13 cellular contexts compared by ENCODE assay signal in the genomic region with DNA sequence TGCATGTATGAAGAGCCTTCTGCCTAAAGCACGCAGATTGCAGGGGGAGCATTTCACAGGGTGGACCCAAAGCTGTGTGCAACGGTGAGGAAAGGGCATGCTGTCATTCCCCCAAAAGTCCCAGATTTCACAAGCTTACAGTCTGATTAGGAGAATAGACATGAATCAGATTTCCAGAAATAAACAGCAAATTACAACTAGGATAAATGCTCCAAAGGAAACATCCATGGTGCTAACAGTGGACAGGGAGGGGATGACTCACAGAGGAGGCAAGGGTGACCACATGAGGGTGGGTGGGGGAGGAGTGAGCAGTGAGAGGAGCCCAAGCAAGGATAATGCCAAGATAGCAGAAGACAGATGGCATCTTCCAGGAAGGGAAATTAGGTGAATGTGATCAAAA.
DNase-seq lines count a peak whose midpoint lies in the region; ATAC-seq and TF ChIP-seq lines count a peak whose summit lies in the region.
"Had no signal": no experiment of that assay in that cellular context is flagged by ENCODE, and none has a peak within 500 bp of the region (broad histone marks: within the 10 kb centered on the region; RNA-seq: fewer than 3 reads in every experiment).

No MANE protein-coding gene starts in this region.

- TF ChIP-seq CTCF in RWPE2 (IDR thresholded peaks at IDR 0.05; ENCODE audit: poor library complexity, severe bottlenecking): no peak
- TF ChIP-seq CTCF in epithelial cell of proximal tubule (conservative IDR thresholded peaks at IDR 0.05; ENCODE audit: low read depth, low read length): no peak

- in situ Hi-C loops in ACHN (cut with HindIII; ENCODE audit: low pct_ligation_motif_present, low pct_unique_long_range_greater_than_20kb, low sequenced_read_pairs): no loop called here

- TF ChIP-seq POLR2A in erythroblast (IDR thresholded peaks at IDR 0.05; ENCODE audit: low read length): no peak

- peaks cover 5% of the 10 kb centered on the region for H3K4me1 ChIP-seq in RWPE2 (ENCODE audit: insufficient read depth, poor library complexity, severe bottlenecking)
- H3K4me1 ChIP-seq: right atrium auricular region had no signal

- no peak overlapping the region for H3K4me3 ChIP-seq in RWPE2 (ENCODE audit: severe bottlenecking)
- H3K4me3 ChIP-seq in epithelial cell of proximal tubule (ENCODE audit: low read depth, low read length): no peak overlapping the region
- H3K4me3 ChIP-seq: right atrium auricular region had no signal

- no peaks in the 10 kb centered on the region for H3K9me3 ChIP-seq in RWPE2 (ENCODE audit: severe bottlenecking)
- H3K9me3 ChIP-seq: right atrium auricular region had no signal

- ATAC-seq in RWPE2 (ENCODE audit: low read depth): peak; percentile 94
- no peak for ATAC-seq in GM21515 (IDR thresholded peaks at IDR 0.05; ENCODE audit: unreplicated experiment)
- ATAC-seq: activated CD8-positive, alpha-beta memory T cell treated with anti-CD3 and anti-CD28 coated beads, Interleukin-2, amount 10 ng/mL, durations not matched to agents 7 days and 5 days had no signal

- no peaks in the 10 kb centered on the region for H3K27me3 ChIP-seq in RWPE2 (ENCODE audit: insufficient read depth, poor library complexity, severe bottlenecking)
- H3K27me3 ChIP-seq: right atrium auricular region had no signal

- H3K36me3 ChIP-seq in RWPE2 (ENCODE audit: low read depth): no peaks in the 10 kb centered on the region
- H3K36me3 ChIP-seq: right atrium auricular region had no signal

- peak; percentile 88 for DNase-seq in GM03348 (ENCODE audit: low spot score)
- no peak for DNase-seq in RWPE2 (ENCODE audit: low spot score)
- DNase-seq in epithelial cell of proximal tubule (ENCODE audit: low read depth): peak; percentile 30
- DNase-seq in renal cortical epithelial cell (ENCODE audit: low read depth): peak; percentile 75
- no peak for DNase-seq in erythroblast (lab: John Stamatoyannopoulos, UW)
- DNase-seq in activated CD8-positive, alpha-beta memory T cell treated with anti-CD3 and anti-CD28 coated beads, Interleukin-2, amount 50 U/mL, for 48 hours: no peak
- no peak for DNase-seq in ACHN
- DNase-seq: activated CD8-positive, alpha-beta memory T cell treated with anti-CD3 and anti-CD28 coated beads, Interleukin-2, amount 10 ng/mL, durations not matched to agents 7 days and 5 days; activated naive CD8-positive, alpha-beta T cell treated with anti-CD3 and anti-CD28 coated beads, Interleukin-2, amount 10 ng/mL, durations not matched to agents 7 days and 5 days; DND-41; NCI-H2107 had no signal

- no peak overlapping the region for H3K27ac ChIP-seq in RWPE2 (ENCODE audit: poor library complexity, severe bottlenecking)
- H3K27ac ChIP-seq: right atrium auricular region had no signal

Comparison
In these comparisons a context has a peak if more than half of its experiments do, and no peak if none do; other contexts are left out.
1. DNase-seq: peak in GM03348 (single experiment), epithelial cell of proximal tubule (single experiment) and renal cortical epithelial cell (single experiment); none in RWPE2 (single experiment), erythroblast (0 of 2), activated CD8-positive, alpha-beta memory T cell treated with anti-CD3 and anti-CD28 coated beads, Interleukin-2, amount 50 U/mL, for 48 hours (single experiment) and ACHN (single experiment).